In the genomic region with DNA sequence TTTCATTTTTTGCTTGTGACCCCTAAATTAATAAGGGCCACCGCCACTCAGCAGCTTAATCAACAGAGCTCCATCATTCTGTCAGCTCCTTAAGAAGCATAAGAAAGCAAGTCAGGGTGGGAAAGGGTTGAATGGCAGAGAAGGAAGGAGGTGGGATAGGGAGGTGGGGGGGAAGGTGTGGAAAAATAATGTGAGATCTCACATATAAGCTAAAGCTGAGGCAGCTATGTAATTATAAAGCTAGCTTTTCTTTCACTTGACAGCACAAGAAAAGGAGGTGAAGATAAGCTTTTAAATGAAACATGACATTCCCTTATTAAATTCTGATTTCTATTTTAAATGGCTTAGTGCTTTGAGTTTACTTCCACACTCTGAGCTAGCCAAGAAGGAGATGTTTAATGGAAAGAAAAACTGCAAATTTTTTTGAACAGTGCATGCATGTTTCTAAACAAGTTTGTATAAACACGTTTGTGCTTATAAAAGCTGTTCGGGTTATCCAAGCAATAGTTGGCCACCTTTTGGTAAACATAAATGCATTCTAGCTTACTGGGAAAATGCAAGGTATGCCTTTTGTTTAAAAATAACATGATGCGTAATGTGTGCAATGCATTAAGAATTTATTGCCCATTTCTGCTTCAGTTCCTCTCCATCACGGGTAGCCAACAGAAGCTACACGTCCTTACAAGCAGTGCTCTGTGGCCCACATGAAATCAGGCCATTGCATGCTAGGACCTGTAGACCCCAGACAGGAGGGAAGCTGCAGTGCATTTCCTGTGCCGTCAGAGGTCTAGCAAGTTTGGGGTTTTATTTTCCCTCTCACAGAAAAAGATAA, we compare ENCODE assay signal across 2 cellular contexts.
TF ChIP-seq lines count a peak whose summit lies in the region.

No MANE protein-coding gene starts in this region.

TF ChIP-seq in HEK293, 187 proteins besides CTCF, POLR2A, EP300 and RAD21:
- TF ChIP-seq, protein P1, sequence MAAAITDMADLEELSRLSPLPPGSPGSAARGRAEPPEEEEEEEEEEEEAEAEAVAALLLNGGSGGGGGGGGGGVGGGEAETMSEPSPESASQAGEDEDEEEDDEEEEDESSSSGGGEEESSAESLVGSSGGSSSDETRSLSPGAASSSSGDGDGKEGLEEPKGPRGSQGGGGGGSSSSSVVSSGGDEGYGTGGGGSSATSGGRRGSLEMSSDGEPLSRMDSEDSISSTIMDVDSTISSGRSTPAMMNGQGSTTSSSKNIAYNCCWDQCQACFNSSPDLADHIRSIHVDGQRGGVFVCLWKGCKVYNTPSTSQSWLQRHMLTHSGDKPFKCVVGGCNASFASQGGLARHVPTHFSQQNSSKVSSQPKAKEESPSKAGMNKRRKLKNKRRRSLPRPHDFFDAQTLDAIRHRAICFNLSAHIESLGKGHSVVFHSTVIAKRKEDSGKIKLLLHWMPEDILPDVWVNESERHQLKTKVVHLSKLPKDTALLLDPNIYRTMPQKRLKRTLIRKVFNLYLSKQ (tag by site-specific recombination; IDR thresholded peaks at IDR 0.05; ENCODE audit: borderline replicate concordance) = no peak
- TF ChIP-seq ZNF707 (tag by site-specific recombination; IDR thresholded peaks at IDR 0.05) (no peak), SCRT1 (tag by site-specific recombination; IDR thresholded peaks at IDR 0.05; ENCODE audit: borderline replicate concordance) (0 out of 2 replicates have a peak, but pooled peaks have one; percentile 13), ZNF248 (tag by site-specific recombination; IDR thresholded peaks at IDR 0.05) (no peak), SCRT2 (tag by site-specific recombination; IDR thresholded peaks at IDR 0.05) (peak; percentile 60), ZNF561 (tag by site-specific recombination; IDR thresholded peaks at IDR 0.05; ENCODE audit: borderline replicate concordance) (no peak; the same call in 1 of the 2 replicates), ZNF433 (tag by site-specific recombination; IDR thresholded peaks at IDR 0.05; ENCODE audit: low read depth) (no peak), ZNF416 (tag by site-specific recombination; IDR thresholded peaks at IDR 0.05) (no peak), OSR2 (tag by site-specific recombination; IDR thresholded peaks at IDR 0.05) (peak; percentile 86)
- TF ChIP-seq, protein P2, sequence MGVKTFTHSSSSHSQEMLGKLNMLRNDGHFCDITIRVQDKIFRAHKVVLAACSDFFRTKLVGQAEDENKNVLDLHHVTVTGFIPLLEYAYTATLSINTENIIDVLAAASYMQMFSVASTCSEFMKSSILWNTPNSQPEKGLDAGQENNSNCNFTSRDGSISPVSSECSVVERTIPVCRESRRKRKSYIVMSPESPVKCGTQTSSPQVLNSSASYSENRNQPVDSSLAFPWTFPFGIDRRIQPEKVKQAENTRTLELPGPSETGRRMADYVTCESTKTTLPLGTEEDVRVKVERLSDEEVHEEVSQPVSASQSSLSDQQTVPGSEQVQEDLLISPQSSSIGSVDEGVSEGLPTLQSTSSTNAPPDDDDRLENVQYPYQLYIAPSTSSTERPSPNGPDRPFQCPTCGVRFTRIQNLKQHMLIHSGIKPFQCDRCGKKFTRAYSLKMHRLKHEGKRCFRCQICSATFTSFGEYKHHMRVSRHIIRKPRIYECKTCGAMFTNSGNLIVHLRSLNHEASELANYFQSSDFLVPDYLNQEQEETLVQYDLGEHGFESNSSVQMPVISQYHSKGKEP (tag by site-specific recombination; IDR thresholded peaks at IDR 0.05) = peak; percentile 89
- TF ChIP-seq, protein P3, sequence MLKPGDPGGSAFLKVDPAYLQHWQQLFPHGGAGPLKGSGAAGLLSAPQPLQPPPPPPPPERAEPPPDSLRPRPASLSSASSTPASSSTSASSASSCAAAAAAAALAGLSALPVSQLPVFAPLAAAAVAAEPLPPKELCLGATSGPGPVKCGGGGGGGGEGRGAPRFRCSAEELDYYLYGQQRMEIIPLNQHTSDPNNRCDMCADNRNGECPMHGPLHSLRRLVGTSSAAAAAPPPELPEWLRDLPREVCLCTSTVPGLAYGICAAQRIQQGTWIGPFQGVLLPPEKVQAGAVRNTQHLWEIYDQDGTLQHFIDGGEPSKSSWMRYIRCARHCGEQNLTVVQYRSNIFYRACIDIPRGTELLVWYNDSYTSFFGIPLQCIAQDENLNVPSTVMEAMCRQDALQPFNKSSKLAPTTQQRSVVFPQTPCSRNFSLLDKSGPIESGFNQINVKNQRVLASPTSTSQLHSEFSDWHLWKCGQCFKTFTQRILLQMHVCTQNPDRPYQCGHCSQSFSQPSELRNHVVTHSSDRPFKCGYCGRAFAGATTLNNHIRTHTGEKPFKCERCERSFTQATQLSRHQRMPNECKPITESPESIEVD (tag by site-specific recombination; IDR thresholded peaks at IDR 0.05) = 0 out of 2 replicates have a peak, but pooled peaks have one; percentile 8

TF ChIP-seq in SK-N-SH, 30 proteins besides CTCF, POLR2A, EP300 and RAD21 (continued from another document):
- TF ChIP-seq MXI1 (IDR thresholded peaks at IDR 0.05; ENCODE audit: low read depth, low read length) (no peak), EZH2phosphoT487 (IDR thresholded peaks at IDR 0.05; ENCODE audit: borderline replicate concordance, low read depth) (no peak), SMC3 (IDR thresholded peaks at IDR 0.05; ENCODE audit: low read depth, low read length) (no peak), POLR2AphosphoS5 (IDR thresholded peaks at IDR 0.05; ENCODE audit: low read depth, low read length) (no peak), TAF1 (IDR thresholded peaks at IDR 0.05; ENCODE audit: borderline replicate concordance, low read depth, low read length) (no peak)
TF ChIP-seq in SK-N-SH: peak in this region for 0.
